In the genomic region with DNA sequence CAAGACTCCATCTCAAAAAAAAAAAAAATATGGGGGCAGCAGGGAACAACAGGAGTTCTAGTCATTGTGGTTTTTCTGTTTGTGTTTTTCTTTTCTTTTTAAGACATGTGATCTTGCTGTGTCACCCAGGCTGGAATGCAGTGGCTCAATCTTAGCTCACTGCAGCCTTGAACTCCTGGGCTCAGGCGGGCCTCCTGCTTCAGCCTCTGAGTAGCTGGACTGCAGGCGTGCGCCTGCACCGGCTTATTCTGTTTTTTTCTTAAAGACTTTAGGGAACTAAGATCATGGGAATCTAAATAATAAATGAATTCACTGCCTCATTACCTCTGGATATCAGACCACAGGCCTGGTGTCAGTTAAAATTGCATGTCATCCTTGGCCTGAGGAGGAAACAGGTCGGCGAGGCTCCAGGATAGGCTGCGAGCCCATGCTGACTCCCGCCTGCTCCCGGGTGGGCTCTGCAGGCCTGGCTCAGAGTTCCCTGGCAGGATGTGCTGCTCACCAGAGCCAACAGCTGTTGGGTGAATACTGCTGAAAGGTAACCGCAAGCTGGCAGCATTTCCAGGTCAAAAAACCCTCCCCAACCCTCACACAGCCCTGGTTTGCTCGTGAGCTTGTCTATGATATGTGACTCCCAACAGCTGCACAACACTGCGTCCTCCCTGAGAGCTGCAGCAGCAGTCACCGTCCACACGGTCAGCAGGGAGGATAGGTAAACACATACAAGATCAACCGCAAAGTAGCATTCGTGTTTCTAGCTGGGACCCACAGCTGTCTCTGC, we compare ENCODE assay signal across 8 cellular contexts. TPM values are rescaled to one million over a fixed set of nuclear protein-coding genes. Genes with fewer than 3 reads are reported as not detected.
DNase-seq lines count a peak whose midpoint lies in the region; ATAC-seq and TF ChIP-seq lines count a peak whose summit lies in the region.

No MANE protein-coding gene starts in this region.

- H3K4me3 ChIP-seq in BE2C (ENCODE audit: low read depth, low read length), result no peak overlapping the region

- no peak for TF ChIP-seq CTCF in BE2C (IDR thresholded peaks at IDR 0.05; ENCODE audit: low read depth, low read length)
- TF ChIP-seq CTCF in nephron (IDR thresholded peaks at IDR 0.05; ENCODE audit: unreplicated experiment in 3 of 3), result no peak
- no peak for TF ChIP-seq CTCF in progenitor cell of endocrine pancreas (IDR thresholded peaks at IDR 0.05; ENCODE audit: unreplicated experiment)

- H3K36me3 ChIP-seq in BE2C, result no peaks in the 10 kb centered on the region

- H3K4me1 Mint-ChIP-seq in nephron, result peaks cover 21% of the 10 kb centered on the region
- H3K4me1 Mint-ChIP-seq in progenitor cell of endocrine pancreas (ENCODE audit: low read depth), result no peaks in the 10 kb centered on the region

- no peaks in the 10 kb centered on the region for H3K27me3 Mint-ChIP-seq in nephron (ENCODE audit: low read depth)
- H3K27me3 Mint-ChIP-seq in progenitor cell of endocrine pancreas, result no peaks in the 10 kb centered on the region

- ATAC-seq in GM21825 (IDR thresholded peaks at IDR 0.05; ENCODE audit: unreplicated experiment), result peak; percentile 62

- H3K4me3 Mint-ChIP-seq in nephron (peak overlapping the region in 2 of 3 experiments; percentile 31 to 52), progenitor cell of endocrine pancreas (ENCODE audit: low read depth) (no peak overlapping the region)

- DNase-seq in BE2C (peak; percentile 54), NCI-H1694 treated with DMSO at 0.1 percent for 48 hours (lab: John Stamatoyannopoulos, UW) (peak; percentile 90), amniotic epithelial cell (ENCODE audit: low read depth) (peak; percentile 73), progenitor cell of endocrine pancreas (ENCODE audit: low spot score, unreplicated experiment) (no peak), NCI-H146 (lab: John Stamatoyannopoulos, UW) (no peak)
- DNase-seq in stimulated activated CD4-positive, alpha-beta T cell treated with anti-CD3 and anti-CD28 coated beads, Interleukin-4, amount 100 ng/mL, for 4 hours, result no peak

- H3K4me1 ChIP-seq in BE2C, result peaks cover 9% of the 10 kb centered on the region

- H3K27me3 ChIP-seq in BE2C, result no peaks in the 10 kb centered on the region

- H3K27ac Mint-ChIP-seq in nephron, result peak overlapping the region; percentile 69 to 91 (median 85)
- no peak overlapping the region for H3K27ac Mint-ChIP-seq in progenitor cell of endocrine pancreas

- H3K36me3 Mint-ChIP-seq in nephron (ENCODE audit: low read depth) (peaks cover 27% of the 10 kb centered on the region), progenitor cell of endocrine pancreas (ENCODE audit: insufficient read depth) (peaks cover 22% of the 10 kb centered on the region)

- no peaks in the 10 kb centered on the region for H3K9me3 ChIP-seq in BE2C

- H3K9me3 Mint-ChIP-seq in nephron (no peaks in the 10 kb centered on the region), progenitor cell of endocrine pancreas (ENCODE audit: low read depth) (no peaks in the 10 kb centered on the region)

RNA-seq across cellular contexts. Expression of gene SCCPDH, which starts 58.1 kb away (rescaled TPM):
- 31.8 TPM for polyA plus RNA-seq in BE2C (2012; ENCODE audit: insufficient read depth, insufficient read length, low read depth)
- total RNA-seq in progenitor cell of endocrine pancreas, result 41.3 and 43.3 TPM in 2 replicates

Comparison
In these comparisons a context has a peak if more than half of its experiments do, and no peak if none do; other contexts are left out.
1. DNase-seq: peak in BE2C (single experiment), NCI-H1694 treated with DMSO at 0.1 percent for 48 hours (single experiment) and amniotic epithelial cell (single experiment); none in stimulated activated CD4-positive, alpha-beta T cell treated with anti-CD3 and anti-CD28 coated beads, Interleukin-4, amount 100 ng/mL, for 4 hours (0 of 2), progenitor cell of endocrine pancreas (single experiment) and NCI-H146 (single experiment).